3 cellular contexts compared by ENCODE assay signal in the genomic region with DNA sequence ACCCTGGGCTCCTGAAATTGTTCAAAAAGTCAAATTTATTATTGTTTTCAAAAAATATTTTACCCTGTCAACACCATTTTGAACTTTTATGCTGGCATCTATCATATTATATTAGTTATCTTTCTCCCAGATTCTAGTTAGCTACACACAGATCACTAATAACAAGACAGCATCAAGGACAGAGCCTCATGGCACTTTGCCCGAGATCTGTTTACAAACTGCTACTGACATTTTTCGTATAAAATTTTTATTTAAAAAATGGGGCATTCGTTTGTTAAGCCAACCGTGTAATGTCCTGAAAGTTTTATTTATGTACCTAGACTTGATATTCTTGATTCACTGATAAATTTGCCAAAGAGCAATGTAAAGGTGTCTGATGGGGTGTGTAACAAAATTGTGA.
"Had no signal": no experiment of that assay in that cellular context is flagged by ENCODE, and none has a peak within 500 bp of the region (broad histone marks: within the 10 kb centered on the region; RNA-seq: fewer than 3 reads in every experiment).

No MANE protein-coding gene starts in this region.

- DNase-seq: GDM1, GF-D8 had no signal

- H3K4me3 ChIP-seq: GM12878 had no signal
